ENCODE assay signal across 8 cellular contexts in genomic region chr1:8858112-8858668, GRCh38. TPM values are rescaled to one million over a fixed set of nuclear protein-coding genes. Genes with fewer than 3 reads are reported as not detected.
DNase-seq lines count a peak whose midpoint lies in the region; ATAC-seq and TF ChIP-seq lines count a peak whose summit lies in the region.

No MANE protein-coding gene starts in this region.

- H3K79me1 ChIP-seq in mesendoderm (ENCODE audit: low read length): peaks cover 3% of the 10 kb centered on the region

- H3K4me2 ChIP-seq in mesendoderm (ENCODE audit: low read length): no peak overlapping the region

- H4K8ac ChIP-seq in mesendoderm (ENCODE audit: low read depth, low read length): no peak overlapping the region

- CTCF ChIA-PET in CD4-positive, alpha-beta T cell (lab: Charles Lee): interaction anchor here (1.3 to 3.8 kb wide), 3 partner anchors 9 to 147 kb away, joined by 3 to 26 read pairs (median 17); no protein-coding TSS in a partner anchor

- no peaks in the 10 kb centered on the region for H3K79me2 ChIP-seq in mesendoderm (ENCODE audit: control insufficient read depth, insufficient read depth, low read length)

- H3K18ac ChIP-seq in mesendoderm (ENCODE audit: low read length): no peak overlapping the region

- intact Hi-C loops in CD4-positive, alpha-beta T cell (cut with DNase I, micrococcal nuclease): loop anchor here in 1 of 2 experiments (2.0 kb wide), 2 partner anchors 21 to 131 kb away; partner anchors contain the start of gene ENO1
- intact Hi-C loops in body of pancreas (cut with DNase I): no loop called here
- intact Hi-C loops in ovary (cut with DNase I): loop anchor here in 1 of 4 donors (2.0 kb wide), 1 partner anchor 131 kb away; no protein-coding TSS in a partner anchor

- no peak overlapping the region for H3K27ac ChIP-seq in CD4-positive, alpha-beta T cell (ENCODE audit: low read depth, low read length)
- H3K27ac ChIP-seq in body of pancreas: peak overlapping the region in 3 of 4 donors; percentile 4 to 49 (median 48)
- H3K27ac ChIP-seq in mesendoderm (ENCODE audit: low read depth, low read length): peak overlapping the region; percentile 9
- H3K27ac ChIP-seq in ovary: no peak overlapping the region
- no peak overlapping the region for H3K27ac ChIP-seq in effector memory CD4-positive, alpha-beta T cell (ENCODE audit: insufficient read depth, low read length, poor library complexity, severe bottlenecking)

- no peak for TF ChIP-seq EP300 in ovary (IDR thresholded peaks at IDR 0.05)

- no peaks in the 10 kb centered on the region for H3K9me3 Mint-ChIP-seq in CD4-positive, alpha-beta T cell

- peaks cover 59% of the 10 kb centered on the region for H3K36me3 Mint-ChIP-seq in CD4-positive, alpha-beta T cell (ENCODE audit: low read depth)

- POLR2A ChIA-PET in CD4-positive, alpha-beta T cell (lab: Charles Lee): interaction anchor here (1.9 to 3.5 kb wide), 3 partner anchors 9 to 20 kb away, joined by 6 to 21 read pairs (median 6); partner anchors contain the start of gene ENO1

- no peak overlapping the region for H4K5ac ChIP-seq in mesendoderm (ENCODE audit: low read length)

- no peak overlapping the region for H3K9ac ChIP-seq in mesendoderm (ENCODE audit: low read length)

- DNase-seq in CD4-positive, alpha-beta T cell: no peak
- DNase-seq in LHCN-M2 (ENCODE audit: low read depth) (peak; percentile 95), body of pancreas (peak in 1 of 4 donors; percentile 29), mesendoderm (peak; percentile 82), ovary (no peak), SHP77 treated with DMSO at 0.1 percent for 48 hours (lab: John Stamatoyannopoulos, UW) (no peak)
- no peak for DNase-seq in NK-92 treated with Interleukin-12 subunit alpha and Interleukin-12 subunit beta, amount 100 ng/mL, for 24 hours (lab: John Stamatoyannopoulos, UW)
- DNase-seq in effector memory CD4-positive, alpha-beta T cell: no peak

- TF ChIP-seq POLR2A in body of pancreas (IDR thresholded peaks at IDR 0.05): no peak
- no peak for TF ChIP-seq POLR2A in ovary (IDR thresholded peaks at IDR 0.05)

- H3K4me3 ChIP-seq in body of pancreas: no peak overlapping the region
- no peak overlapping the region for H3K4me3 ChIP-seq in mesendoderm (ENCODE audit: low read length)
- H3K4me3 ChIP-seq in ovary: no peak overlapping the region
- no peak overlapping the region for H3K4me3 ChIP-seq in effector memory CD4-positive, alpha-beta T cell (ENCODE audit: insufficient read depth, low read depth, low read length, poor library complexity, severe bottlenecking)

- no peak for TF ChIP-seq CTCF in CD4-positive, alpha-beta T cell (IDR thresholded peaks at IDR 0.05)
- TF ChIP-seq CTCF in body of pancreas (IDR thresholded peaks at IDR 0.05) (no peak), ovary (IDR thresholded peaks at IDR 0.05) (no peak)

- no peak overlapping the region for H2BK120ac ChIP-seq in mesendoderm (ENCODE audit: low read depth, low read length)

- H3K4me1 ChIP-seq in body of pancreas (peaks cover 26% of the 10 kb centered on the region), mesendoderm (ENCODE audit: control insufficient read depth, low read depth, low read length) (no peaks in the 10 kb centered on the region), ovary (ENCODE audit: insufficient read depth) (no peaks in the 10 kb centered on the region)
- peaks cover 4% of the 10 kb centered on the region for H3K4me1 ChIP-seq in effector memory CD4-positive, alpha-beta T cell (ENCODE audit: control insufficient read depth, insufficient read depth, low read length, poor library complexity, severe bottlenecking)

- H3K4me1 Mint-ChIP-seq in CD4-positive, alpha-beta T cell (ENCODE audit: low read depth): peaks cover 20% of the 10 kb centered on the region

- WGBS in body of pancreas, 2 donors: 6 to 10% methylated on average over 2 of the region's 2 CpGs
- WGBS in mesendoderm (ENCODE audit: extremely low coverage, insufficient coverage, low lambda C conversion rate): no CpG with 5 or more reads among the region's 2 CpGs
- WGBS in ovary, 3 donors: 28 to 38% (median 36%) methylated on average over 2 of the region's 2 CpGs

- no peaks in the 10 kb centered on the region for H3K27me3 ChIP-seq in CD4-positive, alpha-beta T cell (ENCODE audit: control insufficient read depth, insufficient read depth, low read length)
- H3K27me3 ChIP-seq in body of pancreas: no peaks in the 10 kb centered on the region
- H3K27me3 ChIP-seq in mesendoderm (ENCODE audit: insufficient read depth, low read length, poor library complexity): no peaks in the 10 kb centered on the region
- H3K27me3 ChIP-seq in ovary: no peaks in the 10 kb centered on the region
- no peaks in the 10 kb centered on the region for H3K27me3 ChIP-seq in effector memory CD4-positive, alpha-beta T cell (replicated peaks; ENCODE audit: control insufficient read depth, insufficient read depth, low read length, poor library complexity, severe bottlenecking)

- no peak overlapping the region for H3K4ac ChIP-seq in mesendoderm (ENCODE audit: low read depth, low read length)

- ATAC-seq in CD4-positive, alpha-beta T cell (ENCODE audit: poor library complexity): peak; percentile 35
- ATAC-seq in body of pancreas: peak; percentile 52

- no peak overlapping the region for H3K4me3 Mint-ChIP-seq in CD4-positive, alpha-beta T cell

- H2BK5ac ChIP-seq in mesendoderm (ENCODE audit: low read length): no peak overlapping the region

- peak overlapping the region; percentile 15 for H3K27ac Mint-ChIP-seq in CD4-positive, alpha-beta T cell

- no peak overlapping the region for H2AK5ac ChIP-seq in mesendoderm (ENCODE audit: low read length)

- no peak overlapping the region for H3K23ac ChIP-seq in mesendoderm (ENCODE audit: low read length)

- no peaks in the 10 kb centered on the region for H3K27me3 Mint-ChIP-seq in CD4-positive, alpha-beta T cell

- no peak overlapping the region for H3K56ac ChIP-seq in mesendoderm (ENCODE audit: low read length)

- H3K36me3 ChIP-seq in body of pancreas (replicated peaks in 1 of 2; ENCODE audit: insufficient read depth in 1 of 2, low read depth in 2 of 2) (peaks cover 5 to 27% of the 10 kb centered on the region in 2 donors), mesendoderm (ENCODE audit: control insufficient read depth, insufficient read depth, low read length) (peaks cover 31% of the 10 kb centered on the region), ovary (no peaks in the 10 kb centered on the region)
- peaks cover 37% of the 10 kb centered on the region for H3K36me3 ChIP-seq in effector memory CD4-positive, alpha-beta T cell (ENCODE audit: control insufficient read depth, insufficient read depth, low read length)

- H2BK15ac ChIP-seq in mesendoderm (replicated peaks; ENCODE audit: low read depth): no peak overlapping the region

- no peaks in the 10 kb centered on the region for H3K9me3 ChIP-seq in CD4-positive, alpha-beta T cell (ENCODE audit: control insufficient read depth, low read length)
- H3K9me3 ChIP-seq in body of pancreas (no peaks in the 10 kb centered on the region), ovary (no peaks in the 10 kb centered on the region)
- no peaks in the 10 kb centered on the region for H3K9me3 ChIP-seq in effector memory CD4-positive, alpha-beta T cell (ENCODE audit: control insufficient read depth, low read length)

RNA-seq across cellular contexts. Expression of gene ENO1, which starts 20.3 kb away (rescaled TPM):
- 100 to 1,000 TPM; 120 to 129 TPM for total RNA-seq in CD4-positive, alpha-beta T cell
- total RNA-seq in LHCN-M2 (2014; rRNA removed): 2,184 and 2,442 TPM in 2 replicates
- 2,381 TPM for polyA plus RNA-seq in LHCN-M2 (2012)
- total RNA-seq in body of pancreas: 100 to 1,000 TPM; 145 to 157 TPM
- polyA plus RNA-seq in mesendoderm (2013, experiment 1 of 2): 1,324 TPM
- 1,329 TPM for polyA plus RNA-seq in mesendoderm (2013, experiment 2 of 2)
- total RNA-seq in ovary: 100 to 1,000 TPM; 158 to 569 (median 404) TPM
- polyA plus RNA-seq in ovary: 100 to 1,000 TPM; 215 to 481 TPM

RNA-seq across cellular contexts. Expression of gene RERE, which starts 40.8 kb away (rescaled TPM):
- 10 to 100 TPM; 78.4 to 84.0 TPM for total RNA-seq in CD4-positive, alpha-beta T cell
- total RNA-seq in LHCN-M2 (2014; rRNA removed): 5.6 and 9.8 TPM in 2 replicates
- 22.4 TPM for polyA plus RNA-seq in LHCN-M2 (2012)
- 100 to 1,000 TPM in 1 of 2 donors, 10 to 100 TPM in 1; 74.5 to 128 TPM for total RNA-seq in body of pancreas
- polyA plus RNA-seq in mesendoderm (2013, experiment 1 of 2): 55.4 TPM
- 60.2 TPM for polyA plus RNA-seq in mesendoderm (2013, experiment 2 of 2)
- total RNA-seq in ovary: 100 to 1,000 TPM in 5 of 7 donors, 10 to 100 TPM in 2; 62.8 to 119 (median 115) TPM
- polyA plus RNA-seq in ovary: 10 to 100 TPM; 36.7 to 69.3 TPM

Comparison
In these comparisons a context has a peak if more than half of its experiments do, and no peak if none do; other contexts are left out.
1. DNase-seq: peak in LHCN-M2 (single experiment) and mesendoderm (single experiment); none in CD4-positive, alpha-beta T cell (0 of 10), ovary (0 of 5), NK-92 treated with Interleukin-12 subunit alpha and Interleukin-12 subunit beta, amount 100 ng/mL, for 24 hours (single experiment), SHP77 treated with DMSO at 0.1 percent for 48 hours (single experiment) and effector memory CD4-positive, alpha-beta T cell (0 of 3).
2. H3K27ac ChIP-seq: peak in body of pancreas (3 of 4) and mesendoderm (single experiment); none in CD4-positive, alpha-beta T cell (single experiment), ovary (0 of 2) and effector memory CD4-positive, alpha-beta T cell (single experiment).